14 cellular contexts compared by ENCODE assay signal in genomic region chr17:45718791-45719190, GRCh38.
"Had no signal": no experiment of that assay in that cellular context is flagged by ENCODE, and none has a peak within 500 bp of the region (broad histone marks: within the 10 kb centered on the region; RNA-seq: fewer than 3 reads in every experiment).

No MANE protein-coding gene starts in this region.

- H3K27ac ChIP-seq: heart left ventricle, psoas muscle, right lobe of liver, spleen had no signal

- H3K4me3 ChIP-seq: heart left ventricle, psoas muscle, right lobe of liver, spleen had no signal

- H3K4me1 ChIP-seq: heart left ventricle, psoas muscle, right lobe of liver, spleen had no signal

- DNase-seq: cortex of kidney; effector memory CD4-positive, alpha-beta T cell; heart left ventricle; hippocampal formation; kidney glomerular epithelial cell; naive thymus-derived CD4-positive, alpha-beta T cell; nephron progenitor cell; psoas muscle; retina; right lobe of liver; spleen; stimulated activated CD4-positive, alpha-beta T cell treated with anti-CD3 and anti-CD28 coated beads, Interleukin-15, amount 100 ng/mL, for 24 hours; stimulated activated CD4-positive, alpha-beta T cell treated with anti-CD3 and anti-CD28 coated beads, Interleukin-1b, Interleukin-23, amount 100 ng/mL, for 48 hours; stimulated activated CD4-positive, alpha-beta T cell treated with anti-CD3 and anti-CD28 coated beads, Interleukin-4, amount 100 ng/mL, for 24 hours had no signal

- H3K27me3 ChIP-seq: right lobe of liver had no signal

- H3K9me3 ChIP-seq: heart left ventricle, psoas muscle, right lobe of liver had no signal

- H3K36me3 ChIP-seq: heart left ventricle, right lobe of liver, spleen had no signal
